Comparison of ENCODE assay signal across 1 cellular context in genomic region chr1:89822109-89822962, GRCh38.
TF ChIP-seq lines count a peak whose summit lies in the region.

No MANE protein-coding gene starts in this region.

TF ChIP-seq in K562, 482 proteins besides CTCF, POLR2A, EP300 and RAD21 (continued from another document and continues in another):
- TF ChIP-seq CHD7 (IDR thresholded peaks at IDR 0.05; ENCODE audit: low read depth, low read length) (no peak), SNRNP70 (optimal IDR thresholded peaks at IDR 0.05; ENCODE audit: low read depth, low read length) (no peak), JUNB (CRISPR knock-in tag; conservative IDR thresholded peaks at IDR 0.05) (no peak), ZNF354B (CRISPR knock-in tag; IDR thresholded peaks at IDR 0.05) (no peak), ZNF224 (CRISPR knock-in tag; IDR thresholded peaks at IDR 0.05) (no peak), TGIF2 (CRISPR knock-in tag; IDR thresholded peaks at IDR 0.05) (no peak), U2AF2 (optimal IDR thresholded peaks at IDR 0.05; ENCODE audit: low read depth, low read length) (no peak), CREB5 (CRISPR knock-in tag; IDR thresholded peaks at IDR 0.05) (no peak), SMAD3 (CRISPR knock-in tag; conservative IDR thresholded peaks at IDR 0.05) (no peak), SNIP1 (IDR thresholded peaks at IDR 0.05; ENCODE audit: low read depth) (no peak), ZNF717 (CRISPR knock-in tag; IDR thresholded peaks at IDR 0.05) (no peak), YBX1 (IDR thresholded peaks at IDR 0.05) (no peak), TAF1 (IDR thresholded peaks at IDR 0.05; ENCODE audit: control insufficient read depth, extremely low read depth, insufficient read depth, low read length, severe bottlenecking) (no peak), STAT5A (IDR thresholded peaks at IDR 0.05; ENCODE audit: borderline replicate concordance, low read length) (no peak), SOX6 (IDR thresholded peaks at IDR 0.05) (no peak), ZBTB1 (CRISPR knock-in tag; IDR thresholded peaks at IDR 0.05; ENCODE audit: borderline replicate concordance, low read depth) (no peak), ZFPM2 (CRISPR knock-in tag; IDR thresholded peaks at IDR 0.05) (no peak), NR3C1 (CRISPR knock-in tag; IDR thresholded peaks at IDR 0.05) (no peak), FOXO4 (CRISPR knock-in tag; IDR thresholded peaks at IDR 0.05) (no peak), CBX1 (IDR thresholded peaks at IDR 0.05; ENCODE audit: low read depth) (no peak), GTF2B (IDR thresholded peaks at IDR 0.05; ENCODE audit: extremely low read depth, insufficient read length) (no peak), ZNF75A (CRISPR knock-in tag; IDR thresholded peaks at IDR 0.05) (no peak), MLLT1 (IDR thresholded peaks at IDR 0.05) (peak; percentile 76 to 93; a peak in 3 of 4 replicates), FOXK2 (conservative IDR thresholded peaks at IDR 0.05 in 1 of 2, IDR thresholded peaks at IDR 0.05 in 1 of 2; ENCODE audit: low read depth in 2 of 2) (peak; percentile 14 to 36; a peak in 1 of 4 replicates), ESRRA (IDR thresholded peaks at IDR 0.05; ENCODE audit: borderline replicate concordance, low read depth) (no peak), SMAD2 (IDR thresholded peaks at IDR 0.05; ENCODE audit: low read depth, low read length) (no peak), CREB3 (tag; conservative IDR thresholded peaks at IDR 0.05; ENCODE audit: low read depth) (no peak), SMARCA4 (IDR thresholded peaks at IDR 0.05) (no peak), CSDE1 (IDR thresholded peaks at IDR 0.05) (no peak), ZSCAN29 (IDR thresholded peaks at IDR 0.05) (no peak), PBX2 (CRISPR knock-in tag; IDR thresholded peaks at IDR 0.05; ENCODE audit: low read depth) (no peak), PBX2 (tag; conservative IDR thresholded peaks at IDR 0.05; ENCODE audit: low read depth) (no peak), ARID2 (IDR thresholded peaks at IDR 0.05) (no peak), ZBTB12 (CRISPR knock-in tag; IDR thresholded peaks at IDR 0.05) (no peak), E2F6 (IDR thresholded peaks at IDR 0.05; ENCODE audit: borderline replicate concordance in 1 of 2, extremely low read depth in 1 of 2, insufficient read depth in 1 of 2, insufficient read length in 1 of 2, low read depth in 1 of 2, low read length in 1 of 2, poor library complexity in 1 of 2, severe bottlenecking in 1 of 2) (no peak), PHTF2 (CRISPR knock-in tag; IDR thresholded peaks at IDR 0.05) (no peak), NR2C2 (CRISPR knock-in tag; IDR thresholded peaks at IDR 0.05) (no peak), NR2C2 (tag; IDR thresholded peaks at IDR 0.05) (no peak), BDP1 (IDR thresholded peaks at IDR 0.05; ENCODE audit: insufficient read depth, insufficient read length) (no peak), TCFL5 (CRISPR knock-in tag; conservative IDR thresholded peaks at IDR 0.05) (no peak)
